In the genomic region with DNA sequence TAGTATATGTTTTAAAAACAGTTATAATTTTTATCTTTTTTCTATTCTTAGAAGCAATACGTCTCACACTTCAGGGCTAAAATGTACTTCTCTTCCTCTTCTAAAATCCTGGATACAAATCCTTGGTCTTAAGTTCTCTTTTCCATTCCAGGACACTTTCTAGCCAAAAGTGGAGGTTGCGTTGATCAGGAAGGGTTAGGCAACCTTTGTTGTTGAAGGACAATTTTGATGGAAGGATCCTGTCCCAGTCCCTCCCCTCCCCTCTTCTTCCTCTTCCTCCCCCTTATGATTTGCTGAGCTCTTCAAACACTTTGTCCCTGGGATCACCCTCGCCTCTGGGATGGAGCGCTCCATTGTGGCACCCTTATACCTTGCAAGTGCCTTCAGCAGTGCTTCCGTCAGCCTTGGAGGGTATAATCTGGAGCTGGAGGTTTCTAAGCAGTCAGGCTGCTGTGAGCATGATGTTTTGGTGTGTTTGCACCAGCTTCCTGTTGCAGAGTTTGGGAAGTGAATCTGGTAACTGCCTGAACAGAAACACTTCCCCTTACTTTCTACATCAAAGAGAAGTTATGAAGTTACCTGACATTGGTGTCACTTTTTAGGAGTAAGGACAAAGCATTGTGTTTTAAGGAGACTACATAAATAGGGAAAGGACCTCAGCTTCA, we compare ENCODE assay signal across 10 cellular contexts.
DNase-seq lines count a peak whose midpoint lies in the region; ATAC-seq and TF ChIP-seq lines count a peak whose summit lies in the region.
"Had no signal": no experiment of that assay in that cellular context is flagged by ENCODE, and none has a peak within 500 bp of the region (broad histone marks: within the 10 kb centered on the region; RNA-seq: fewer than 3 reads in every experiment).

No MANE protein-coding gene starts in this region.

- H3K36me3 Mint-ChIP-seq in HFFc6 (ENCODE audit: low read depth), result peaks cover 8% of the 10 kb centered on the region
- peaks cover 8% of the 10 kb centered on the region for H3K36me3 Mint-ChIP-seq in T-helper 2 cell treated with Interferon-gamma antibody and Interleukin-4, amounts not matched to agents 5 μg/mL and 100 μg/mL, for 36 hours (ENCODE audit: low read depth)

- ATAC-seq in lung (ENCODE audit: insufficient read depth, low FRiP score) (peak; percentile 24), GM18858 (IDR thresholded peaks at IDR 0.05; ENCODE audit: unreplicated experiment) (no peak), GM21367 (IDR thresholded peaks at IDR 0.05; ENCODE audit: unreplicated experiment) (no peak)

- TF ChIP-seq CTCF in HFFc6 (IDR thresholded peaks at IDR 0.05) (no peak), lung (IDR thresholded peaks at IDR 0.05; ENCODE audit: control extremely low read depth, extremely low read depth) (no peak), BE2C (IDR thresholded peaks at IDR 0.05; ENCODE audit: low read depth, low read length) (no peak)

- no peak overlapping the region for H3K4me3 Mint-ChIP-seq in HFFc6
- H3K4me3 Mint-ChIP-seq in T-helper 2 cell treated with Interferon-gamma antibody and Interleukin-4, amounts not matched to agents 5 μg/mL and 100 μg/mL, for 36 hours, result peak overlapping the region; percentile 87

- H3K9ac ChIP-seq in BLaER1 treated with 17β-estradiol and CSF1 and Interleukin-3, amounts not matched to agents 10 nM and 100 nM, result peak overlapping the region in 4 of 11 experiments; percentile 29 to 59 (median 37); a peak in 5 of 22 replicates

- peaks cover 20 to 42% (median 28%) of the 10 kb centered on the region in 10 experiments; a peak in 19 of 20 replicates for H3K4me1 ChIP-seq in BLaER1 treated with 17β-estradiol and CSF1 and Interleukin-3, amounts not matched to agents 10 nM and 100 nM
- peaks cover 10 to 29% of the 10 kb centered on the region in 2 donors for H3K4me1 ChIP-seq in lung (ENCODE audit: control insufficient read depth in 2 of 2, insufficient read depth in 2 of 2, low read length in 2 of 2)
- no peaks in the 10 kb centered on the region; the same call in 1 of the 2 replicates for H3K4me1 ChIP-seq in BE2C

- peak overlapping the region in 8 of 11 experiments; percentile 9 to 75 (median 52); a peak in 14 of 22 replicates for H3K27ac ChIP-seq in BLaER1 treated with 17β-estradiol and CSF1 and Interleukin-3, amounts not matched to agents 10 nM and 100 nM
- peak overlapping the region in 1 of 2 donors; percentile 40 for H3K27ac ChIP-seq in lung (ENCODE audit: low read depth in 1 of 2, low read length in 1 of 2)
- H3K27ac ChIP-seq: VCaP had no signal

- H3K4me1 Mint-ChIP-seq in HFFc6 (ENCODE audit: low read depth), result peaks cover 74% of the 10 kb centered on the region
- peaks cover 56% of the 10 kb centered on the region for H3K4me1 Mint-ChIP-seq in T-helper 2 cell treated with Interferon-gamma antibody and Interleukin-4, amounts not matched to agents 5 μg/mL and 100 μg/mL, for 36 hours (ENCODE audit: low read depth)

- no peaks in the 10 kb centered on the region for H4K20me1 ChIP-seq in BLaER1 treated with 17β-estradiol and CSF1 and Interleukin-3, amounts not matched to agents 10 nM and 100 nM

- peaks cover 1% of the 10 kb centered on the region; the same call in 1 of the 2 replicates for H3K27me3 Mint-ChIP-seq in HFFc6 (ENCODE audit: insufficient read depth)
- no peaks in the 10 kb centered on the region for H3K27me3 Mint-ChIP-seq in T-helper 2 cell treated with Interferon-gamma antibody and Interleukin-4, amounts not matched to agents 5 μg/mL and 100 μg/mL, for 36 hours (ENCODE audit: low read depth)

- H3K36me3 ChIP-seq in BLaER1 treated with 17β-estradiol and CSF1 and Interleukin-3, amounts not matched to agents 10 nM and 100 nM, result no peaks in the 10 kb centered on the region
- no peaks in the 10 kb centered on the region for H3K36me3 ChIP-seq in lung (ENCODE audit: control insufficient read depth in 2 of 2, insufficient read depth in 2 of 2, low read length in 2 of 2)
- H3K36me3 ChIP-seq in BE2C, result no peaks in the 10 kb centered on the region

- H3K9me3 Mint-ChIP-seq in HFFc6, result no peaks in the 10 kb centered on the region
- peaks cover 6% of the 10 kb centered on the region for H3K9me3 Mint-ChIP-seq in T-helper 2 cell treated with Interferon-gamma antibody and Interleukin-4, amounts not matched to agents 5 μg/mL and 100 μg/mL, for 36 hours

- peak overlapping the region in 1 of 10 experiments; percentile 34; a peak in 1 of 20 replicates for H3K4me3 ChIP-seq in BLaER1 treated with 17β-estradiol and CSF1 and Interleukin-3, amounts not matched to agents 10 nM and 100 nM
- H3K4me3 ChIP-seq in lung, result no peak overlapping the region
- H3K4me3 ChIP-seq in BE2C (ENCODE audit: low read depth, low read length), result no peak overlapping the region

- H3K9me3 ChIP-seq in BLaER1 treated with 17β-estradiol and CSF1 and Interleukin-3, amounts not matched to agents 10 nM and 100 nM (replicated peaks in 1 of 11), result peaks cover 0 to 6% (median 0%) of the 10 kb centered on the region in 11 experiments; a peak in 1 of 22 replicates
- no peaks in the 10 kb centered on the region for H3K9me3 ChIP-seq in lung (ENCODE audit: control insufficient read depth in 2 of 2, insufficient read depth in 1 of 2, low read length in 1 of 2)
- no peaks in the 10 kb centered on the region for H3K9me3 ChIP-seq in BE2C

- DNase-seq in HFFc6 (no peak), lung (ENCODE audit: low spot score) (no peak), NCI-H2196 treated with DMSO at 0.1 percent for 48 hours (lab: John Stamatoyannopoulos, UW; ENCODE audit: unreplicated experiment) (no peak), BE2C (no peak)
- no peak for DNase-seq in T-helper 2 cell treated with Interferon-gamma antibody and Interleukin-4, amounts not matched to agents 5 μg/mL and 100 μg/mL, for 36 hours (ENCODE audit: low spot score)
- DNase-seq: NCI-H2081 had no signal

- H3K27ac Mint-ChIP-seq in HFFc6, result peak overlapping the region; percentile 24
- H3K27ac Mint-ChIP-seq in T-helper 2 cell treated with Interferon-gamma antibody and Interleukin-4, amounts not matched to agents 5 μg/mL and 100 μg/mL, for 36 hours, result peak overlapping the region; percentile 95

- H3K4me2 ChIP-seq in BLaER1 treated with 17β-estradiol and CSF1 and Interleukin-3, amounts not matched to agents 10 nM and 100 nM, result peak overlapping the region; percentile 55 to 87 (median 73)

- WGBS in lung, 2 donors, result 29 to 60% methylated on average over 5 of the region's 5 CpGs

- no peaks in the 10 kb centered on the region for H3K27me3 ChIP-seq in BLaER1 treated with 17β-estradiol and CSF1 and Interleukin-3, amounts not matched to agents 10 nM and 100 nM
- H3K27me3 ChIP-seq in lung (ENCODE audit: control insufficient read depth, insufficient read depth) (no peaks in the 10 kb centered on the region), BE2C (no peaks in the 10 kb centered on the region)
